ENCODE assay signal across 25 cellular contexts in genomic region chr1:2098301-2098698, GRCh38. TPM values are rescaled to one million over a fixed set of nuclear protein-coding genes. Genes with fewer than 3 reads are reported as not detected.
A peak's percentile ranks its signal among the peaks of the same experiment; 100 is the strongest.
DNase-seq lines count a peak whose midpoint lies in the region; ATAC-seq, FAIRE-seq and TF ChIP-seq lines count a peak whose summit lies in the region.
"Had no signal": no experiment of that assay in that cellular context is flagged by ENCODE, and none has a peak within 500 bp of the region (broad histone marks: within the 10 kb centered on the region; RNA-seq: fewer than 3 reads in every experiment).

No MANE protein-coding gene starts in this region.

- no peak overlapping the region for H3K27ac ChIP-seq in H1 (ENCODE audit: low read depth, low read length)
- peak overlapping the region; percentile 43 for H3K27ac ChIP-seq in lower lobe of right lung
- H3K27ac ChIP-seq in transverse colon = peak overlapping the region in 3 of 4 donors; percentile 14 to 28 (median 28)
- H3K27ac ChIP-seq in uterus = no peak overlapping the region
- H3K27ac ChIP-seq: 22Rv1, tibial nerve had no signal

- no peak overlapping the region for H3K9ac ChIP-seq in H1 (replicated peaks in 1 of 4; ENCODE audit: extremely low read depth in 1 of 4, low read depth in 3 of 4, low read length in 3 of 4)

- H3K79me1 ChIP-seq in H1 (ENCODE audit: low read depth, low read length) = peaks cover 13% of the 10 kb centered on the region

- H3K27me3 ChIP-seq in H1 (replicated peaks in 1 of 4; ENCODE audit: control insufficient read depth in 3 of 4, extremely low read depth in 1 of 4, insufficient read depth in 3 of 4, low read length in 3 of 4) = no peaks in the 10 kb centered on the region
- no peaks in the 10 kb centered on the region for H3K27me3 ChIP-seq in lower lobe of right lung (ENCODE audit: low read depth)
- H3K27me3 ChIP-seq in transverse colon = no peaks in the 10 kb centered on the region
- H3K27me3 ChIP-seq in uterus = no peaks in the 10 kb centered on the region

- H2BK20ac ChIP-seq in H1 (ENCODE audit: low read length) = no peak overlapping the region

- H2BK15ac ChIP-seq in H1 (ENCODE audit: low read length) = no peak overlapping the region

- H3K4me2 ChIP-seq in H1 (ENCODE audit: insufficient read depth in 1 of 2, low read depth in 2 of 2, low read length in 2 of 2) = no peak overlapping the region

- H3K4me1 ChIP-seq in H1 (replicated peaks in 1 of 4; ENCODE audit: control insufficient read depth in 3 of 4, insufficient read depth in 4 of 4, low read length in 3 of 4) = peaks cover 0 to 3% (median 0%) of the 10 kb centered on the region in 4 experiments; a peak in 3 of 7 replicates
- H3K4me1 ChIP-seq in lower lobe of right lung = no peaks in the 10 kb centered on the region
- H3K4me1 ChIP-seq in transverse colon = no peaks in the 10 kb centered on the region
- H3K4me1 ChIP-seq in uterus = no peaks in the 10 kb centered on the region
- H3K4me1 ChIP-seq: tibial nerve had no signal

- no peak overlapping the region for H2AK5ac ChIP-seq in H1 (ENCODE audit: low read depth, low read length)

- peak; percentile 79 to 88 for ATAC-seq in lower lobe of right lung
- ATAC-seq in GM21381 (IDR thresholded peaks at IDR 0.05; ENCODE audit: unreplicated experiment) = no peak
- ATAC-seq: activated CD4-positive, alpha-beta T cell treated with anti-CD3 and anti-CD28 coated beads for 36 hours; activated CD8-positive, alpha-beta memory T cell treated with anti-CD3 and anti-CD28 coated beads, Interleukin-2, amount 10 ng/mL, durations not matched to agents 7 days and 5 days had no signal

- 93% methylated on average over 11 of the region's 11 CpGs; no CpG with 5 or more reads in 1 of the 2 experiments for WGBS in H1 (ENCODE audit: extremely low coverage in 1 of 2, insufficient coverage in 1 of 2, insufficient read length in 1 of 2, insufficient replicate concordance in 2 of 2, low coverage in 1 of 2, low lambda C conversion rate in 2 of 2, missing lambda C conversion rate in 1 of 2), 2 experiments
- 91% methylated on average over 11 of the region's 11 CpGs; no CpG with 5 or more reads in 1 of the 2 donors for WGBS in transverse colon (ENCODE audit: low coverage in 1 of 2), 2 donors

- no peak overlapping the region for H4K8ac ChIP-seq in H1 (ENCODE audit: extremely low read depth, insufficient read depth, low read length)

- no peak overlapping the region for H3K14ac ChIP-seq in H1 (ENCODE audit: insufficient read length)

- TF ChIP-seq POLR2A in H1 (IDR thresholded peaks at IDR 0.05; ENCODE audit: control extremely low read depth in 1 of 2, low read depth in 2 of 2, low read length in 2 of 2) (no peak), transverse colon (IDR thresholded peaks at IDR 0.05) (no peak), uterus (IDR thresholded peaks at IDR 0.05) (no peak)

- no peak overlapping the region for H3K18ac ChIP-seq in H1 (ENCODE audit: extremely low read depth, low read length)

- CTCF ChIA-PET in H1 (lab: Charles Lee; ENCODE audit: partially characterized antibody) = interaction anchor here (0.7 to 1.0 kb wide), 3 partner anchors 40 to 138 kb away, joined by 3 to 4 read pairs (median 3); no protein-coding TSS in a partner anchor

- peaks cover 2 to 14% of the 10 kb centered on the region in 2 experiments for H4K20me1 ChIP-seq in H1 (replicated peaks in 1 of 2; ENCODE audit: control insufficient read depth in 1 of 2, insufficient read depth in 2 of 2, low read length in 2 of 2)

- 0 out of 4 replicates have a peak, but pooled peaks have one; percentile 4 to 6 for TF ChIP-seq RAD21 in H1 (IDR thresholded peaks at IDR 0.05 in 1 of 2, conservative IDR thresholded peaks at IDR 0.05 in 1 of 2; ENCODE audit: low read depth in 2 of 2, low read length in 2 of 2)

- TF ChIP-seq CTCF in H1 (IDR thresholded peaks at IDR 0.05; ENCODE audit: control extremely low read depth in 1 of 3, insufficient read depth in 1 of 3, low read depth in 1 of 3, low read length in 3 of 3) (no peak), lower lobe of right lung (IDR thresholded peaks at IDR 0.05) (peak; percentile 29), transverse colon (IDR thresholded peaks at IDR 0.05) (no peak), uterus (IDR thresholded peaks at IDR 0.05) (no peak)

- H4K5ac ChIP-seq in H1 (ENCODE audit: insufficient read length, low read depth, low read length) = no peak overlapping the region

- no peaks in the 10 kb centered on the region; a peak in 1 of 4 replicates for H3K79me2 ChIP-seq in H1 (ENCODE audit: control insufficient read depth in 1 of 2, insufficient read depth in 2 of 2, low read length in 2 of 2)

- H3K23ac ChIP-seq in H1 (ENCODE audit: insufficient read length) = no peak overlapping the region

- intact Hi-C loops in lower lobe of right lung (cut with DNase I) (no loop called here), transverse colon (cut with DNase I; ENCODE audit: low total_unique reads) (no loop called here), uterus (cut with DNase I; ENCODE audit: low total_unique reads) (no loop called here)

- no peak overlapping the region for H2AFZ ChIP-seq in H1 (ENCODE audit: low read length)

- POLR2A ChIA-PET in H1 (lab: Charles Lee; ENCODE audit: partially characterized antibody) = no interaction called here

- H3K36me3 ChIP-seq in H1 (ENCODE audit: control insufficient read depth in 2 of 4, insufficient read depth in 4 of 4, low read length in 3 of 4) (no peaks in the 10 kb centered on the region; a peak in 1 of 8 replicates), lower lobe of right lung (no peaks in the 10 kb centered on the region), transverse colon (no peaks in the 10 kb centered on the region), uterus (no peaks in the 10 kb centered on the region)
- H3K36me3 ChIP-seq: tibial nerve had no signal

- H3K23me2 ChIP-seq in H1 (ENCODE audit: low read depth, low read length) = no peaks in the 10 kb centered on the region

- peak; percentile 45 for DNase-seq in DMS53 (lab: John Stamatoyannopoulos, UW)
- DNase-seq in DMS53 treated with DMSO at 0.1 percent for 48 hours (lab: John Stamatoyannopoulos, UW; ENCODE audit: unreplicated experiment) = no peak
- DNase-seq in H1 (ENCODE audit: low read depth in 1 of 2, low spot score in 2 of 2) = no peak
- DNase-seq in lower lobe of right lung = peak; percentile 65
- DNase-seq in transverse colon = no peak
- no peak for DNase-seq in uterus
- no peak for DNase-seq in activated gamma-delta T cell treated with Interleukin-2 at 50 U/mL for 16 hours
- DNase-seq: activated CD4-positive, alpha-beta T cell treated with anti-CD3 and anti-CD28 coated beads for 36 hours; activated CD8-positive, alpha-beta memory T cell treated with anti-CD3 and anti-CD28 coated beads, Interleukin-2, amount 10 ng/mL, durations not matched to agents 7 days and 5 days; activated naive CD8-positive, alpha-beta T cell treated with anti-CD3 and anti-CD28 coated beads, Interleukin-2, amount 10 ng/mL, durations not matched to agents 7 days and 5 days; AML-193; cortex of kidney; DND-41; foreskin fibroblast; H9; mesendoderm; NCI-H1105; NCI-H2029 treated with DMSO at 0.1 percent for 48 hours; NCI-H446 treated with DMSO at 0.1 percent for 48 hours; stimulated activated CD4-positive, alpha-beta T cell treated with anti-CD3 and anti-CD28 coated beads, Interleukin-2, amount 100 ng/mL, for 48 hours; stimulated activated naive CD4-positive, alpha-beta T cell treated with Interleukin-2 at 50 U/mL for 16 hours had no signal

- FAIRE-seq in H1 (lab: Jason Lieb, UNC) = no peak
- FAIRE-seq: HTR-8/SVneo had no signal

- no peak overlapping the region for H4K91ac ChIP-seq in H1 (replicated peaks; ENCODE audit: insufficient read length, low read length)

- no peak overlapping the region for H2BK120ac ChIP-seq in H1 (replicated peaks; ENCODE audit: low read depth, low read length)

- no peak overlapping the region for H3K56ac ChIP-seq in H1 (replicated peaks; ENCODE audit: insufficient read length, low read depth, low read length)

- no peak overlapping the region for H3K4me3 ChIP-seq in H1 (ENCODE audit: extremely low read depth in 1 of 4, insufficient read depth in 2 of 4, low read depth in 3 of 4, low read length in 4 of 4)
- no peak overlapping the region for H3K4me3 ChIP-seq in lower lobe of right lung
- H3K4me3 ChIP-seq in transverse colon = no peak overlapping the region
- no peak overlapping the region for H3K4me3 ChIP-seq in uterus
- H3K4me3 ChIP-seq: tibial nerve had no signal

- H2BK12ac ChIP-seq in H1 (ENCODE audit: low read depth, low read length) = no peak overlapping the region

- no peak overlapping the region for H3K4ac ChIP-seq in H1 (replicated peaks; ENCODE audit: insufficient read length, low read depth, low read length)

- H3K9me3 ChIP-seq in H1 (ENCODE audit: insufficient read depth in 2 of 2, low read depth in 1 of 2, low read length in 1 of 2) (no peaks in the 10 kb centered on the region), lower lobe of right lung (no peaks in the 10 kb centered on the region), transverse colon (peaks cover 0 to 8% of the 10 kb centered on the region in 2 donors), uterus (no peaks in the 10 kb centered on the region)

- TF ChIP-seq EP300 in H1 (IDR thresholded peaks at IDR 0.05; ENCODE audit: borderline replicate concordance in 1 of 2, low read depth in 2 of 2, low read length in 2 of 2) = no peak
- no peak for TF ChIP-seq EP300 in transverse colon (IDR thresholded peaks at IDR 0.05; ENCODE audit: low read depth)

- H2BK5ac ChIP-seq in H1 (ENCODE audit: low read depth, low read length) = no peak overlapping the region

- in situ Hi-C loops in transverse colon (cut with MboI; ENCODE audit: low pct_ligation_motif_present in 1 of 4, low pct_unique_long_range_greater_than_20kb in 1 of 4, low sequenced_read_pairs in 3 of 4) = no loop called here

TF ChIP-seq in H1, 55 proteins besides CTCF, POLR2A, EP300 and RAD21 (continues in another document):
- TF ChIP-seq RFX5 (IDR thresholded peaks at IDR 0.05; ENCODE audit: borderline replicate concordance, low read depth, low read length) (no peak), TBP (IDR thresholded peaks at IDR 0.05; ENCODE audit: low read depth, low read length) (no peak), ZNF274 (IDR thresholded peaks at IDR 0.05; ENCODE audit: borderline replicate concordance, extremely low read depth, low read length) (no peak), RNF2 (IDR thresholded peaks at IDR 0.05; ENCODE audit: borderline replicate concordance, low read depth, low read length, missing control alignments, poor library complexity, severe bottlenecking) (no peak)

RNA-seq across cellular contexts. Expression of gene PRKCZ, which starts 48.1 kb away (rescaled TPM):
- 45.1 and 49.4 TPM in 2 replicates for total RNA-seq in H1 (2021; fragmentation: NEBNext Ultra II Directional; extraction: Animal tissue kit (Norgen Biotek cat#: 25700))
- 37.4 and 55.9 TPM in 2 replicates for polyA plus RNA-seq in H1 (2011; rRNA removed)
- 46.4 TPM for polyA plus RNA-seq in H1 (2011; cell fraction: cytosol; rRNA removed)
- polyA plus RNA-seq in H1 (2011; cell fraction: nucleus; rRNA removed) = 136 TPM
- polyA plus RNA-seq in H1 (2012, experiment 1 of 2) = 43.5 to 47.4 TPM (median 45.9 TPM) in 4 replicates
- 43.8 TPM for polyA plus RNA-seq in H1 (2012, experiment 2 of 2)
- 26.2 TPM for polyA plus RNA-seq in H1 (2013, experiment 1 of 2)
- polyA plus RNA-seq in H1 (2013, experiment 2 of 2) = 26.6 TPM
- polyA minus RNA-seq in H1 (2011; rRNA and poly(A)+ RNA removed) = 26.1 and 68.1 TPM in 2 replicates
- polyA minus RNA-seq in H1 (2011; cell fraction: cytosol; rRNA and poly(A)+ RNA removed) = 23.0 TPM
- polyA minus RNA-seq in H1 (2011; cell fraction: nucleus; rRNA and poly(A)+ RNA removed) = 32.2 TPM
- total RNA-seq in lower lobe of right lung = 97.6 TPM
- total RNA-seq in transverse colon = 10 to 100 TPM; 48.6 to 96.7 (median 54.4) TPM
- total RNA-seq in uterus = 1 to 10 TPM in 3 of 4 donors, under 1 TPM in 1; 0.29 to 8.8 (median 3.9) TPM

Comparison
In these comparisons a context has a peak if more than half of its experiments do, and no peak if none do; other contexts are left out.
1. DNase-seq: peak in DMS53 (single experiment) and lower lobe of right lung (single experiment); none in DMS53 treated with DMSO at 0.1 percent for 48 hours (single experiment), H1 (0 of 2), transverse colon (single experiment), uterus (0 of 2) and activated gamma-delta T cell treated with Interleukin-2 at 50 U/mL for 16 hours (single experiment).
2. H3K27ac ChIP-seq: peak in lower lobe of right lung (single experiment) and transverse colon (3 of 4); none in H1 (single experiment) and uterus (0 of 2).